In genomic region chr12:111529424-111530368, GRCh38 we compare ENCODE assay signal across 8 cellular contexts.
A peak's percentile ranks its signal among the peaks of the same experiment; 100 is the strongest.
DNase-seq lines count a peak whose midpoint lies in the region; ATAC-seq lines count a peak whose summit lies in the region.

No MANE protein-coding gene starts in this region.

- no peak overlapping the region for H3K4me3 ChIP-seq in effector memory CD4-positive, alpha-beta T cell (ENCODE audit: insufficient read depth, low read depth, low read length, poor library complexity, severe bottlenecking)

- no peaks in the 10 kb centered on the region for H3K4me1 ChIP-seq in effector memory CD4-positive, alpha-beta T cell (ENCODE audit: control insufficient read depth, insufficient read depth, low read length, poor library complexity, severe bottlenecking)

- H3K9me3 ChIP-seq in effector memory CD4-positive, alpha-beta T cell (ENCODE audit: control insufficient read depth, low read length), result no peaks in the 10 kb centered on the region

- ATAC-seq in HG02588 (IDR thresholded peaks at IDR 0.05; ENCODE audit: unreplicated experiment), result no peak

- peaks cover 18% of the 10 kb centered on the region for H3K36me3 ChIP-seq in effector memory CD4-positive, alpha-beta T cell (ENCODE audit: control insufficient read depth, insufficient read depth, low read length)

- H3K27me3 ChIP-seq in effector memory CD4-positive, alpha-beta T cell (replicated peaks; ENCODE audit: control insufficient read depth, insufficient read depth, low read length, poor library complexity, severe bottlenecking), result no peaks in the 10 kb centered on the region

- DNase-seq in AML-193 (lab: John Stamatoyannopoulos, UW), result peak; percentile 48 to 54
- peak; percentile 53 for DNase-seq in H4 (ENCODE audit: low spot score)
- DNase-seq in NCI-H748 (lab: John Stamatoyannopoulos, UW; ENCODE audit: unreplicated experiment), result peak; percentile 47
- peak; percentile 51 to 54 for DNase-seq in activated CD4-positive, alpha-beta T cell treated with anti-CD3 and anti-CD28 coated beads, Interleukin-2, amount 50 U/mL, for 4 hours
- DNase-seq in effector memory CD4-positive, alpha-beta T cell, result peak; percentile 23 to 42 (median 26)
- peak; percentile 18 for DNase-seq in middle frontal gyrus (ENCODE audit: extremely low spot score, low spot score)
- DNase-seq in stimulated activated CD8-positive, alpha-beta memory T cell treated with anti-CD3 and anti-CD28 coated beads, Interleukin-4, amount 100 ng/mL, for 4 hours (ENCODE audit: low read depth in 2 of 2, low spot score in 1 of 2), result peak; percentile 14 to 24

- H3K27ac ChIP-seq in effector memory CD4-positive, alpha-beta T cell (ENCODE audit: insufficient read depth, low read length, poor library complexity, severe bottlenecking), result no peak overlapping the region
